27 cellular contexts compared by ENCODE assay signal in the genomic region with DNA sequence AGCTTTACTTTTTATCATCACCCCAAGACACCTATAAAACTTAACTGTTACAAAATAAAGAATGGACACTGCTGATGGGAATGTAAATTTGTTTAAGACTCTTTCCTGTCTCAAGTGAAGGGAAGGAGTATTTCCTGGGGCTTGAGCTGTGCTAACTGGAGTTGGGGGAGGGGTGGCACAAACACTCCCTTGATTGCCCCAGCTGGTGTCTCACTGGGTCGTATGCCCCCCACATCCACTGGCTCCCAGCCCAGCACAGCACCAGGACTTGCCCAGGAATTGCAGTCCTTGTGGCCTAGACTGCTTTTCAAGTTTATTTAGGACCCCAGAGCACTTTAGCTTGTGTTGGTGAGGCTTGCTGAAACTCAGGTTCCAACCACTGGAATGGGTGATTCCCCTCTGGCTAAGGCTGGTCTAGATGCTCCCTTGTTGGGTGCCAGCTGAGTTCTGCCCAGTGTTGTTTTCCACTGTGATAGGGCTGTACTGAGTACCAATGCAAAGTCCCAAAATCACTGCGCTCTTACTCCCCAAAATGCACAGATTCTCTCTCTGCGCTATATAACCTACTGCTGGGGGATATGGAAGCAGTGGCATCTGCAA.
"Had no signal": no experiment of that assay in that cellular context is flagged by ENCODE, and none has a peak within 500 bp of the region (broad histone marks: within the 10 kb centered on the region; RNA-seq: fewer than 3 reads in every experiment).

No MANE protein-coding gene starts in this region.

- H3K27ac ChIP-seq: esophagus muscularis mucosa, gastrocnemius medialis, lower lobe of right lung, sigmoid colon, stomach, suprapubic skin, transverse colon had no signal

- H3K4me1 Mint-ChIP-seq: activated B cell treated with CpG ODN at 0.5 μM for 24 hours; activated CD4-positive, alpha-beta T cell treated with anti-CD3 and anti-CD28 coated beads for 36 hours; immature natural killer cell had no signal

- H3K27ac Mint-ChIP-seq: activated B cell treated with CpG ODN at 0.5 μM for 24 hours; activated CD4-positive, alpha-beta T cell treated with anti-CD3 and anti-CD28 coated beads for 36 hours; activated naive CD8-positive, alpha-beta T cell; activated T-helper 2 cell treated with anti-CD3 and anti-CD28 coated beads, Interferon-gamma antibody, Interleukin-2, Interleukin-4, amounts not matched to agents 10 μg/mL and 5 μg/mL and 100 μg/mL, durations not matched to agents 14 hours and 24 hours and 36 hours; immature natural killer cell; stimulated activated memory B cell treated with anti-CD40 and anti-IgM and Interleukin-4, amounts not matched to agents 10 μg/mL and 1 μg/mL and 100 μg/mL, for 72 hours had no signal

- DNase-seq: activated B cell treated with CpG ODN at 0.5 μM for 24 hours; activated CD4-positive, alpha-beta T cell treated with anti-CD3 and anti-CD28 coated beads for 36 hours; activated CD4-positive, alpha-beta T cell treated with anti-CD3 and anti-CD28 coated beads, Interleukin-2, amount 50 U/mL, for 48 hours; activated CD8-positive, alpha-beta memory T cell treated with anti-CD3 and anti-CD28 coated beads, Interleukin-2, amount 50 U/mL, for 48 hours; activated naive CD4-positive, alpha-beta T cell; activated T-cell treated with anti-CD3 and anti-CD28 coated beads, Interleukin-2, amount 50 U/mL, for 4 hours; central memory CD4-positive, alpha-beta T cell; effector memory CD4-positive, alpha-beta T cell; gastrocnemius medialis; hypothalamus; immature natural killer cell; lower lobe of right lung; naive B cell; posterior cingulate gyrus; retina; sigmoid colon; stimulated activated CD4-positive, alpha-beta T cell treated with anti-CD3 and anti-CD28 coated beads, Interleukin-15, amount 100 ng/mL, for 24 hours; stomach; T-helper 9 cell; transverse colon had no signal

- H3K9me3 ChIP-seq: esophagus muscularis mucosa, gastrocnemius medialis, lower lobe of right lung, sigmoid colon, stomach, suprapubic skin, transverse colon had no signal

- H3K4me2 ChIP-seq: smooth muscle cell had no signal

- H3K9me3 Mint-ChIP-seq: activated T-cell treated with anti-CD3 and anti-CD28 coated beads, Interleukin-2, amount 50 U/mL, for 4 hours; activated T-helper 2 cell treated with anti-CD3 and anti-CD28 coated beads, Interferon-gamma antibody, Interleukin-2, Interleukin-4, amounts not matched to agents 10 μg/mL and 5 μg/mL and 100 μg/mL, durations not matched to agents 14 hours and 24 hours and 36 hours; immature natural killer cell; stimulated activated memory B cell treated with anti-CD40 and anti-IgM and Interleukin-4, amounts not matched to agents 10 μg/mL and 1 μg/mL and 100 μg/mL, for 72 hours had no signal

- H3K36me3 ChIP-seq: gastrocnemius medialis, lower lobe of right lung, sigmoid colon, suprapubic skin, transverse colon had no signal

- H3K27me3 Mint-ChIP-seq: activated B cell treated with CpG ODN at 0.5 μM for 24 hours; activated CD4-positive, alpha-beta T cell treated with anti-CD3 and anti-CD28 coated beads for 36 hours; activated naive CD8-positive, alpha-beta T cell; naive B cell; stimulated activated memory B cell treated with anti-CD40 and anti-IgM and Interleukin-4, amounts not matched to agents 10 μg/mL and 1 μg/mL and 100 μg/mL, for 72 hours had no signal

- ATAC-seq: activated CD4-positive, alpha-beta T cell treated with anti-CD3 and anti-CD28 coated beads for 36 hours; activated T-cell treated with anti-CD3 and anti-CD28 coated beads, Interleukin-2, amount 50 U/mL, for 4 hours; gastrocnemius medialis; left lobe of liver; lower lobe of right lung; stimulated activated memory B cell treated with anti-CD40 and anti-IgM and Interleukin-4, amounts not matched to agents 10 μg/mL and 1 μg/mL and 100 μg/mL, for 72 hours had no signal

- H3K4me3 ChIP-seq: esophagus muscularis mucosa, gastrocnemius medialis, lower lobe of right lung, sigmoid colon, smooth muscle cell, stomach, suprapubic skin, transverse colon had no signal

- H3K4me3 Mint-ChIP-seq: activated B cell treated with CpG ODN at 0.5 μM for 24 hours; activated CD4-positive, alpha-beta T cell treated with anti-CD3 and anti-CD28 coated beads for 36 hours; activated naive CD8-positive, alpha-beta T cell; activated T-cell treated with anti-CD3 and anti-CD28 coated beads, Interleukin-2, amount 50 U/mL, for 4 hours; immature natural killer cell; naive B cell; stimulated activated memory B cell treated with anti-CD40 and anti-IgM and Interleukin-4, amounts not matched to agents 10 μg/mL and 1 μg/mL and 100 μg/mL, for 72 hours had no signal

- H3K27me3 ChIP-seq: esophagus muscularis mucosa, gastrocnemius medialis, sigmoid colon, stomach, suprapubic skin, transverse colon had no signal

- H3K4me1 ChIP-seq: esophagus muscularis mucosa, lower lobe of right lung, sigmoid colon, stomach, suprapubic skin, transverse colon had no signal
